In genomic region chr6:15264412-15264811, GRCh38 we compare ENCODE assay signal across 14 cellular contexts. TPM values are rescaled to one million over a fixed set of nuclear protein-coding genes. Genes with fewer than 3 reads are reported as not detected.
DNase-seq lines count a peak whose midpoint lies in the region; ATAC-seq and TF ChIP-seq lines count a peak whose summit lies in the region.
"Had no signal": no experiment of that assay in that cellular context is flagged by ENCODE, and none has a peak within 500 bp of the region (broad histone marks: within the 10 kb centered on the region; RNA-seq: fewer than 3 reads in every experiment).

No MANE protein-coding gene starts in this region.

- peak overlapping the region; percentile 64 for H3K4me2 ChIP-seq in skeletal muscle satellite cell (ENCODE audit: low read length)

- H3K9ac ChIP-seq in skeletal muscle satellite cell (ENCODE audit: low read depth, low read length): no peak overlapping the region

- no peaks in the 10 kb centered on the region for H3K27me3 Mint-ChIP-seq in activated CD4-positive, alpha-beta T cell treated with anti-CD3 and anti-CD28 coated beads for 36 hours
- H3K27me3 Mint-ChIP-seq in WTC11 (ENCODE audit: low read depth): no peaks in the 10 kb centered on the region
- H3K27me3 Mint-ChIP-seq in glutamatergic neuron (ENCODE audit: unreplicated experiment): peaks cover 4% of the 10 kb centered on the region

- peaks cover 94% of the 10 kb centered on the region for H3K4me1 Mint-ChIP-seq in activated CD4-positive, alpha-beta T cell treated with anti-CD3 and anti-CD28 coated beads for 36 hours
- H3K4me1 Mint-ChIP-seq in WTC11 (peaks cover 97% of the 10 kb centered on the region), glutamatergic neuron (ENCODE audit: low read depth, unreplicated experiment) (peaks cover 73% of the 10 kb centered on the region)

- peak overlapping the region; percentile 80 for H3K27ac Mint-ChIP-seq in activated CD4-positive, alpha-beta T cell treated with anti-CD3 and anti-CD28 coated beads for 36 hours
- peak overlapping the region; percentile 92 for H3K27ac Mint-ChIP-seq in WTC11
- H3K27ac Mint-ChIP-seq in glutamatergic neuron (ENCODE audit: unreplicated experiment): peak overlapping the region; percentile 98
- H3K27ac Mint-ChIP-seq: HFFc6 had no signal

- no peaks in the 10 kb centered on the region for H3K9me3 Mint-ChIP-seq in activated CD4-positive, alpha-beta T cell treated with anti-CD3 and anti-CD28 coated beads for 36 hours (ENCODE audit: low read depth)
- H3K9me3 Mint-ChIP-seq in WTC11: no peaks in the 10 kb centered on the region
- peaks cover 8% of the 10 kb centered on the region for H3K9me3 Mint-ChIP-seq in glutamatergic neuron (ENCODE audit: unreplicated experiment)
- H3K9me3 Mint-ChIP-seq: HFFc6 had no signal

- peaks cover 42% of the 10 kb centered on the region for H3K36me3 Mint-ChIP-seq in activated CD4-positive, alpha-beta T cell treated with anti-CD3 and anti-CD28 coated beads for 36 hours (ENCODE audit: low read depth)
- H3K36me3 Mint-ChIP-seq in WTC11 (peaks cover 3% of the 10 kb centered on the region; the same call in 1 of the 2 replicates), glutamatergic neuron (ENCODE audit: unreplicated experiment) (no peaks in the 10 kb centered on the region)

- POLR2A ChIA-PET in activated CD4-positive, alpha-beta T cell treated with anti-CD3 and anti-CD28 coated beads for 36 hours (lab: Charles Lee): no interaction called here
- POLR2A ChIA-PET in WTC11 (lab: Charles Lee) (interaction anchor here (0.6 to 1.0 kb wide), 4 partner anchors 10 to 55 kb away, joined by 3 to 4 read pairs (median 3); no protein-coding TSS in a partner anchor), GM10248 (lab: Yijun Ruan, JAX) (no interaction called here)

- H3K4me3 Mint-ChIP-seq in activated CD4-positive, alpha-beta T cell treated with anti-CD3 and anti-CD28 coated beads for 36 hours: peak overlapping the region; percentile 53
- peak overlapping the region; percentile 61 for H3K4me3 Mint-ChIP-seq in WTC11
- peak overlapping the region; percentile 86 for H3K4me3 Mint-ChIP-seq in glutamatergic neuron (ENCODE audit: unreplicated experiment)
- H3K4me3 Mint-ChIP-seq: HFFc6 had no signal

- no peak for ATAC-seq in activated CD4-positive, alpha-beta T cell treated with anti-CD3 and anti-CD28 coated beads for 36 hours
- ATAC-seq in WTC11 (no peak), HG03095 (IDR thresholded peaks at IDR 0.05; ENCODE audit: unreplicated experiment) (no peak)

- CTCF ChIA-PET in activated CD4-positive, alpha-beta T cell treated with anti-CD3 and anti-CD28 coated beads for 36 hours (lab: Charles Lee): interaction anchor here (0.5 to 1.5 kb wide), 5 partner anchors 11 to 741 kb away, joined by 3 read pairs; no protein-coding TSS in a partner anchor
- CTCF ChIA-PET in WTC11 (lab: Charles Lee) (interaction anchor here (0.6 to 1.2 kb wide), 5 partner anchors 10 to 126 kb away, joined by 3 to 5 read pairs (median 3); no protein-coding TSS in a partner anchor), GM10248 (lab: Yijun Ruan, JAX) (interaction anchor here (1.1 to 6.1 kb wide), 7 partner anchors 10 to 126 kb away, joined by 3 to 37 read pairs (median 6); no protein-coding TSS in a partner anchor)

- H3K36me3 ChIP-seq in skeletal muscle satellite cell (ENCODE audit: insufficient read depth, low read length): no peaks in the 10 kb centered on the region
- H3K36me3 ChIP-seq: sigmoid colon had no signal

- H3K4me1 ChIP-seq in skeletal muscle satellite cell (ENCODE audit: control insufficient read depth, insufficient read depth, low read length): peaks cover 81% of the 10 kb centered on the region

- intact Hi-C loops in activated CD4-positive, alpha-beta T cell treated with anti-CD3 and anti-CD28 coated beads for 36 hours (cut with DNase I, micrococcal nuclease): no loop called here

- H3K9me3 ChIP-seq in skeletal muscle satellite cell (replicated peaks; ENCODE audit: low read length): no peaks in the 10 kb centered on the region
- H3K9me3 ChIP-seq: Caco-2, sigmoid colon had no signal

- DNase-seq in activated CD4-positive, alpha-beta T cell treated with anti-CD3 and anti-CD28 coated beads for 36 hours: no peak
- DNase-seq in activated CD4-positive, alpha-beta T cell treated with anti-CD3 and anti-CD28 coated beads, Interleukin-2, amount 50 U/mL, for 4 hours: no peak
- DNase-seq in WTC11 (ENCODE audit: low spot score): no peak
- no peak for DNase-seq in glutamatergic neuron
- no peak for DNase-seq in GM10248 (ENCODE audit: extremely low spot score)
- no peak for DNase-seq in hippocampal formation (lab: John Stamatoyannopoulos, UW)
- DNase-seq: 8988T, Caco-2, HFFc6, NCI-H1417 treated with DMSO at 0.1 percent for 48 hours, NCI-H524, sigmoid colon had no signal

- H3K4me3 ChIP-seq in skeletal muscle satellite cell (ENCODE audit: low read length): no peak overlapping the region
- H3K4me3 ChIP-seq: sigmoid colon had no signal

- TF ChIP-seq CTCF in WTC11 (IDR thresholded peaks at IDR 0.05) (no peak), glutamatergic neuron (IDR thresholded peaks at IDR 0.05; ENCODE audit: partially characterized antibody, unreplicated experiment) (no peak), GM10248 (IDR thresholded peaks at IDR 0.05; ENCODE audit: control extremely low read depth, extremely low read depth, low read depth, missing control alignments) (no peak)

- no peaks in the 10 kb centered on the region for H3K27me3 ChIP-seq in skeletal muscle satellite cell (ENCODE audit: control insufficient read depth, insufficient read depth, low read length)
- H3K27me3 ChIP-seq: sigmoid colon had no signal

TF ChIP-seq in WTC11, 78 proteins besides CTCF, POLR2A, EP300 and RAD21:
- TF ChIP-seq ZNF671 (CRISPR knock-in tag; IDR thresholded peaks at IDR 0.05): no peak
- TF ChIP-seq ZNF425 (CRISPR knock-in tag; conservative IDR thresholded peaks at IDR 0.05): no peak
- no peak for TF ChIP-seq PREB (CRISPR knock-in tag; IDR thresholded peaks at IDR 0.05; ENCODE audit: borderline replicate concordance)

RNA-seq across cellular contexts. Expression of gene JARID2, which starts 18.5 kb away (rescaled TPM):
- total RNA-seq in activated CD4-positive, alpha-beta T cell treated with anti-CD3 and anti-CD28 coated beads for 36 hours: 10 to 100 TPM; 43.0 to 48.6 TPM
- 166 to 180 TPM (median 167 TPM) in 3 replicates for total RNA-seq in WTC11 (2021)
- total RNA-seq in glutamatergic neuron (ENCODE audit: unreplicated experiment): 83.8 TPM
- 12.2 and 14.2 TPM in 2 replicates for total RNA-seq in skeletal muscle satellite cell (2012; rRNA removed)
